ENCODE assay signal across 1 cellular context in the genomic region with DNA sequence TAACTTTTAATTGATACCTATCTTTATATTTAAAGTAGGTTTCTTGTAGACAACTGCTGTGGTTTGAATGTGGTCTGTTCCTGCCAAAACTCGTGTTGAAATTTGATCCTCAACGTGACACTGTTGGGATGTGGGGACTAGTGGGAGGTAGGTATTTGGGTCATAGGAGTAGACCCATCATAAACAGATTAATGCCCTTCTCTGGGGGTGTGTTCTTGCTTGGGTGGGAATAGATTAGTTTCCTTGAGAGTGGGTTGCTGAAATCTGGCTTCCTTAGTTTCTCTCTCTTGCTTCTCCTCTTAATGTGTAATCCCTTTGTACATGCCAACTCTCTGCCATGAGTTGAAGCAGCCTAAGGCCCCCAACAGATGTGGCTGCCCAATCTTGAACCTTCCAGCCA.
TF ChIP-seq lines count a peak whose summit lies in the region.

No MANE protein-coding gene starts in this region.

TF ChIP-seq in endothelial cell of umbilical vein, 7 proteins besides CTCF, POLR2A, EP300 and RAD21:
- TF ChIP-seq MAX (IDR thresholded peaks at IDR 0.05; ENCODE audit: insufficient read depth, insufficient read length): no peak
- TF ChIP-seq GATA2 (IDR thresholded peaks at IDR 0.05; ENCODE audit: insufficient read depth, insufficient read length, low read depth, low read length): no peak
- no peak for TF ChIP-seq FOS (IDR thresholded peaks at IDR 0.05; ENCODE audit: borderline replicate concordance, insufficient read depth, low read length)
- no peak for TF ChIP-seq MYC (IDR thresholded peaks at IDR 0.05; ENCODE audit: low read depth, low read length)
- TF ChIP-seq JUN (IDR thresholded peaks at IDR 0.05; ENCODE audit: borderline replicate concordance, insufficient read depth, insufficient read length, low read depth): no peak
- no peak for TF ChIP-seq POLR2AphosphoS5 (IDR thresholded peaks at IDR 0.05; ENCODE audit: insufficient read depth, low read depth, low read length)
- no peak for TF ChIP-seq EZH2 (IDR thresholded peaks at IDR 0.05; ENCODE audit: borderline replicate concordance, low read depth, low read length, severe bottlenecking)
